20 cellular contexts compared by ENCODE assay signal in the genomic region with DNA sequence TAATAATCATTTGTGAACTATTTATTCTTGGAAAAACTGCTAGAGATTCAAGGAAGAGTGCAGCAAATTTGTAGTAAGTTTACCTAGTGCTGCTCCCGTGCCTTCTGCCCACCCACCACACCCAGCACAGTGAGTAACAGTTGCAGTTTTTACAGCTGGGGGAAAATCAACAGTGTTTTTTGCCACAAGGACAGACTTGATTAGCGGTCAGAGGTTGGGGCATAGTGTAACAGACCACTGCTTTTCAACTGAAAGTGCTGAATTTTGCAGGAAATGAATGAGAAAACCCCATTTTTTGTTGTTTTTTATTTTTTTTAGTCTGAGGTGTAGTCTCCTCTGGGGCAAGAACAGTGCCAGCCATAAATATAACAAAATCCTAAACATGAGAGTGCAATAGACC. TPM values are rescaled to one million over a fixed set of nuclear protein-coding genes. Genes with fewer than 3 reads are reported as not detected.
DNase-seq lines count a peak whose midpoint lies in the region; ATAC-seq and TF ChIP-seq lines count a peak whose summit lies in the region.
"Had no signal": no experiment of that assay in that cellular context is flagged by ENCODE, and none has a peak within 500 bp of the region (broad histone marks: within the 10 kb centered on the region; RNA-seq: fewer than 3 reads in every experiment).

No MANE protein-coding gene starts in this region.

- H3K9ac ChIP-seq in ES-I3 (ENCODE audit: low read depth, low read length): peak overlapping the region; percentile 56
- H3K9ac ChIP-seq in trophoblast cell (ENCODE audit: low read length): no peak overlapping the region

- no peaks in the 10 kb centered on the region for H3K79me2 ChIP-seq in trophoblast cell (ENCODE audit: control insufficient read depth, insufficient read depth, low read length, poor library complexity)

- H3K9me3 ChIP-seq in ES-I3 (ENCODE audit: control insufficient read depth, insufficient read depth, low read length) (no peaks in the 10 kb centered on the region), trophoblast cell (ENCODE audit: insufficient read depth, low read depth, low read length) (no peaks in the 10 kb centered on the region)
- H3K9me3 ChIP-seq: MG63, upper lobe of left lung had no signal

- peak overlapping the region; percentile 69 for H2AK5ac ChIP-seq in trophoblast cell (ENCODE audit: low read length)

- no peak overlapping the region for H3K18ac ChIP-seq in trophoblast cell (ENCODE audit: low read length)

- no peak for TF ChIP-seq CTCF in chondrocyte (IDR thresholded peaks at IDR 0.05)

- peaks cover 2% of the 10 kb centered on the region for H3K9me3 Mint-ChIP-seq in activated naive CD8-positive, alpha-beta T cell treated with anti-CD3 and anti-CD28 coated beads for 36 hours
- H3K9me3 Mint-ChIP-seq in chondrocyte (ENCODE audit: low read depth): no peaks in the 10 kb centered on the region
- H3K9me3 Mint-ChIP-seq: nephron had no signal

- no peak overlapping the region for H2BK12ac ChIP-seq in trophoblast cell (ENCODE audit: low read length)

- H3K4me3 Mint-ChIP-seq in activated naive CD8-positive, alpha-beta T cell treated with anti-CD3 and anti-CD28 coated beads for 36 hours: peak overlapping the region; percentile 68
- H3K4me3 Mint-ChIP-seq in chondrocyte (ENCODE audit: unreplicated experiment): no peak overlapping the region
- H3K4me3 Mint-ChIP-seq: nephron had no signal

- H3K36me3 ChIP-seq in ES-I3 (ENCODE audit: insufficient read depth, low read length) (no peaks in the 10 kb centered on the region), trophoblast cell (ENCODE audit: control insufficient read depth in 1 of 2, insufficient read depth in 2 of 2, low read length in 2 of 2) (no peaks in the 10 kb centered on the region)
- H3K36me3 ChIP-seq: brain microvascular endothelial cell, MG63, upper lobe of left lung had no signal

- peaks cover 73% of the 10 kb centered on the region for H3K4me1 Mint-ChIP-seq in activated naive CD8-positive, alpha-beta T cell treated with anti-CD3 and anti-CD28 coated beads for 36 hours
- H3K4me1 Mint-ChIP-seq in chondrocyte (ENCODE audit: low read depth): peaks cover 53% of the 10 kb centered on the region

- no peak overlapping the region for H3K4me2 ChIP-seq in trophoblast cell (ENCODE audit: low read length)

- no peak overlapping the region for H2BK5ac ChIP-seq in trophoblast cell (ENCODE audit: low read depth, low read length, poor library complexity)

- H4K91ac ChIP-seq in trophoblast cell (ENCODE audit: low read depth, low read length): no peak overlapping the region

- no peak overlapping the region for H2AFZ ChIP-seq in trophoblast cell (ENCODE audit: insufficient read depth, low read length, poor library complexity)

- H2BK120ac ChIP-seq in trophoblast cell (ENCODE audit: insufficient read depth, low read length, poor library complexity): no peak overlapping the region

- no peak overlapping the region for H3K4ac ChIP-seq in trophoblast cell (ENCODE audit: low read depth, low read length)

- H3K79me1 ChIP-seq in trophoblast cell (ENCODE audit: low read length): peaks cover 8% of the 10 kb centered on the region

- peaks cover 22% of the 10 kb centered on the region for H3K36me3 Mint-ChIP-seq in activated naive CD8-positive, alpha-beta T cell treated with anti-CD3 and anti-CD28 coated beads for 36 hours
- H3K36me3 Mint-ChIP-seq in chondrocyte (ENCODE audit: low read depth): no peaks in the 10 kb centered on the region

- no peak overlapping the region for H4K12ac ChIP-seq in trophoblast cell (ENCODE audit: low read depth, low read length)

- no CpG with 5 or more reads among the region's 2 CpGs for WGBS in trophoblast cell (ENCODE audit: extremely low coverage, insufficient coverage, insufficient read length)

- H3K27me3 ChIP-seq in trophoblast cell (ENCODE audit: insufficient read depth, low read length): no peaks in the 10 kb centered on the region
- H3K27me3 ChIP-seq: brain microvascular endothelial cell, MG63, upper lobe of left lung had no signal

- H3K23ac ChIP-seq in trophoblast cell (ENCODE audit: low read length): no peak overlapping the region

- H3K27me3 Mint-ChIP-seq in activated naive CD8-positive, alpha-beta T cell treated with anti-CD3 and anti-CD28 coated beads for 36 hours: no peaks in the 10 kb centered on the region
- no peaks in the 10 kb centered on the region for H3K27me3 Mint-ChIP-seq in chondrocyte (ENCODE audit: low read depth)

- H3K4me1 ChIP-seq in ES-I3 (ENCODE audit: insufficient read depth, low read length) (peaks cover 18% of the 10 kb centered on the region), trophoblast cell (ENCODE audit: control insufficient read depth in 1 of 2, insufficient read depth in 2 of 2, low read length in 2 of 2) (peaks cover 3% of the 10 kb centered on the region in 2 experiments)

- H3K4me3 ChIP-seq in trophoblast cell (ENCODE audit: low read depth, low read length): no peak overlapping the region
- H3K4me3 ChIP-seq: MG63, upper lobe of left lung had no signal

- H3K27ac Mint-ChIP-seq in activated naive CD8-positive, alpha-beta T cell treated with anti-CD3 and anti-CD28 coated beads for 36 hours: peak overlapping the region; percentile 86
- no peak overlapping the region for H3K27ac Mint-ChIP-seq in chondrocyte (ENCODE audit: unreplicated experiment)
- H3K27ac Mint-ChIP-seq: nephron had no signal

- DNase-seq in NCI-H146 (lab: John Stamatoyannopoulos, UW) (peak; percentile 76), trophoblast cell (no peak), chondrocyte (ENCODE audit: low spot score) (no peak)
- DNase-seq in activated naive CD8-positive, alpha-beta T cell treated with anti-CD3 and anti-CD28 coated beads for 36 hours: no peak
- DNase-seq: activated CD4-positive, alpha-beta T cell treated with anti-CD3 and anti-CD28 coated beads, Interleukin-2, amount 50 U/mL, for 1 hour; AML-193; brain microvascular endothelial cell; Calu3; MG63; NCI-H510A treated with DMSO at 0.1 percent for 48 hours; Right ventricle myocardium superior; T-helper 1 cell; upper lobe of left lung had no signal

- no peak overlapping the region for H3K27ac ChIP-seq in trophoblast cell (ENCODE audit: low read depth, low read length)
- H3K27ac ChIP-seq: brain microvascular endothelial cell, upper lobe of left lung had no signal

- ATAC-seq in HG02610 (IDR thresholded peaks at IDR 0.05; ENCODE audit: unreplicated experiment): no peak
- ATAC-seq in HG03025 (IDR thresholded peaks at IDR 0.05; ENCODE audit: low FRiP score, unreplicated experiment): no peak

- no peak overlapping the region for H4K8ac ChIP-seq in trophoblast cell (ENCODE audit: low read depth, low read length)

- no peak overlapping the region for H3K14ac ChIP-seq in trophoblast cell (ENCODE audit: low read length)

RNA-seq across cellular contexts. Expression of a gene that starts 7.5 kb away (rescaled TPM):
- total RNA-seq in activated naive CD8-positive, alpha-beta T cell treated with anti-CD3 and anti-CD28 coated beads for 36 hours: 100 to 1,000 TPM; 112 to 114 TPM
- polyA plus RNA-seq in trophoblast cell (2013): 1.6 and 1.8 TPM in 2 replicates
- not detected in 3 replicates for total RNA-seq in chondrocyte
- total RNA-seq: Calu3, fibroblast of villous mesenchyme, kidney epithelial cell had no signal

RNA-seq across cellular contexts. Expression of a gene that starts 12.2 kb away (rescaled TPM):
- 1 to 10 TPM; 2.4 TPM for total RNA-seq in activated naive CD8-positive, alpha-beta T cell treated with anti-CD3 and anti-CD28 coated beads for 36 hours
- 0.11 and 0.29 TPM in 2 replicates for polyA plus RNA-seq in trophoblast cell (2013)
- not detected in 3 replicates for total RNA-seq in chondrocyte
- total RNA-seq: Calu3, fibroblast of villous mesenchyme, kidney epithelial cell, posterior vena cava, Right ventricle myocardium superior had no signal

RNA-seq across cellular contexts. Expression of a gene that starts 23.1 kb away (rescaled TPM):
- 1 to 10 TPM in 1 of 2 experiments, under 1 TPM in 1; 0.64 to 1.1 TPM for total RNA-seq in activated naive CD8-positive, alpha-beta T cell treated with anti-CD3 and anti-CD28 coated beads for 36 hours
- 0.15 and 0.17 TPM in 2 replicates for polyA plus RNA-seq in trophoblast cell (2013)
- not detected in 3 replicates for total RNA-seq in chondrocyte
- total RNA-seq: Calu3, fibroblast of villous mesenchyme, kidney epithelial cell, posterior vena cava, Right ventricle myocardium superior had no signal

RNA-seq across cellular contexts. Expression of a gene that starts 38.5 kb away (rescaled TPM):
- total RNA-seq in activated naive CD8-positive, alpha-beta T cell treated with anti-CD3 and anti-CD28 coated beads for 36 hours: under 1 TPM in 1 of 2 experiments, not detected in 1; 0.82 TPM
- polyA plus RNA-seq in trophoblast cell (2013): 0.11 and 0.23 TPM in 2 replicates
- total RNA-seq in chondrocyte: not detected in 3 replicates
- total RNA-seq: Calu3, fibroblast of villous mesenchyme, kidney epithelial cell, Right ventricle myocardium superior had no signal

RNA-seq across cellular contexts. Expression of a gene that starts 55.9 kb away (rescaled TPM):
- under 1 TPM; 0.52 to 0.60 TPM for total RNA-seq in activated naive CD8-positive, alpha-beta T cell treated with anti-CD3 and anti-CD28 coated beads for 36 hours
- polyA plus RNA-seq in trophoblast cell (2013): not detected in 2 replicates
- not detected in 3 replicates for total RNA-seq in chondrocyte
- total RNA-seq: Calu3, fibroblast of villous mesenchyme, kidney epithelial cell, Right ventricle myocardium superior had no signal

Comparison
In these comparisons a context has a peak if more than half of its experiments do, and no peak if none do; other contexts are left out.
1. RNA of a gene that starts 7.5 kb away (total RNA-seq): 112 to 114 TPM in activated naive CD8-positive, alpha-beta T cell treated with anti-CD3 and anti-CD28 coated beads for 36 hours; not detected in chondrocyte; every median in the first group is over 100 times any median in the second.